Comparison of ENCODE assay signal across 8 cellular contexts in genomic region chr19:38049105-38049649, GRCh38.
DNase-seq lines count a peak whose midpoint lies in the region; FAIRE-seq and TF ChIP-seq lines count a peak whose summit lies in the region.

No MANE protein-coding gene starts in this region.

- H3K4me3 Mint-ChIP-seq in activated T-helper 1 cell treated with anti-CD3 and anti-CD28 coated beads, Interleukin-12 subunit alpha, Interleukin-12 subunit beta, Interleukin-2, Interleukin-4 antibody, amounts not matched to agents 30 ng/mL and 10 ng/mL and 1 ng/mL, durations not matched to agents 14 hours and 24 hours and 36 hours, result peak overlapping the region; percentile 79

- POLR2A ChIA-PET in HEK293 (lab: Yijun Ruan, JAX), result no interaction called here

- DNase-seq in GM12865 (ENCODE audit: low read depth), result peak; percentile 94
- peak; percentile 90 to 94 for DNase-seq in NCI-H524 (lab: John Stamatoyannopoulos, UW)
- peak; percentile 61 for DNase-seq in activated T-helper 1 cell treated with anti-CD3 and anti-CD28 coated beads, Interleukin-12 subunit alpha, Interleukin-12 subunit beta, Interleukin-2, Interleukin-4 antibody, amounts not matched to agents 30 ng/mL and 10 ng/mL and 1 ng/mL, durations not matched to agents 14 hours and 24 hours and 36 hours (ENCODE audit: low spot score)
- peak; percentile 59 for DNase-seq in small intestine
- DNase-seq in COR-L47 (lab: John Stamatoyannopoulos, UW), result no peak
- DNase-seq in islet precursor cell, result no peak
- DNase-seq in MG63, result no peak

- no peak for TF ChIP-seq CTCF in GM12865 (IDR thresholded peaks at IDR 0.05; ENCODE audit: insufficient read depth, low read depth, low read length, missing control alignments)
- TF ChIP-seq CTCF in HEK293 (tag by site-specific recombination; IDR thresholded peaks at IDR 0.05), result no peak

- H3K9me3 Mint-ChIP-seq in activated T-helper 1 cell treated with anti-CD3 and anti-CD28 coated beads, Interleukin-12 subunit alpha, Interleukin-12 subunit beta, Interleukin-2, Interleukin-4 antibody, amounts not matched to agents 30 ng/mL and 10 ng/mL and 1 ng/mL, durations not matched to agents 14 hours and 24 hours and 36 hours, result peaks cover 4% of the 10 kb centered on the region

- CTCF ChIA-PET in HEK293 (lab: Yijun Ruan, JAX), result interaction anchor here (0.6 to 1.1 kb wide), 3 partner anchors 62 to 147 kb away, joined by 3 to 4 read pairs (median 3); no protein-coding TSS in a partner anchor

- no peaks in the 10 kb centered on the region for H3K27me3 Mint-ChIP-seq in activated T-helper 1 cell treated with anti-CD3 and anti-CD28 coated beads, Interleukin-12 subunit alpha, Interleukin-12 subunit beta, Interleukin-2, Interleukin-4 antibody, amounts not matched to agents 30 ng/mL and 10 ng/mL and 1 ng/mL, durations not matched to agents 14 hours and 24 hours and 36 hours (ENCODE audit: insufficient read depth)

- H3K4me1 ChIP-seq in HEK293 (ENCODE audit: control insufficient read depth, insufficient read depth, low read length) (no peaks in the 10 kb centered on the region), small intestine (ENCODE audit: control insufficient read depth in 2 of 2, insufficient read depth in 1 of 2, low read depth in 1 of 2, low read length in 1 of 2) (peaks cover 0 to 7% of the 10 kb centered on the region in 2 donors)

- H3K4me1 Mint-ChIP-seq in activated T-helper 1 cell treated with anti-CD3 and anti-CD28 coated beads, Interleukin-12 subunit alpha, Interleukin-12 subunit beta, Interleukin-2, Interleukin-4 antibody, amounts not matched to agents 30 ng/mL and 10 ng/mL and 1 ng/mL, durations not matched to agents 14 hours and 24 hours and 36 hours (ENCODE audit: low read depth), result peaks cover 36% of the 10 kb centered on the region

- H3K9me3 ChIP-seq in HEK293 (ENCODE audit: control insufficient read depth, insufficient read depth, low read depth, low read length), result no peaks in the 10 kb centered on the region
- H3K9me3 ChIP-seq in small intestine (ENCODE audit: control insufficient read depth, low read depth), result no peaks in the 10 kb centered on the region
- no peaks in the 10 kb centered on the region for H3K9me3 ChIP-seq in MG63

- no peaks in the 10 kb centered on the region for H3K36me3 Mint-ChIP-seq in activated T-helper 1 cell treated with anti-CD3 and anti-CD28 coated beads, Interleukin-12 subunit alpha, Interleukin-12 subunit beta, Interleukin-2, Interleukin-4 antibody, amounts not matched to agents 30 ng/mL and 10 ng/mL and 1 ng/mL, durations not matched to agents 14 hours and 24 hours and 36 hours (ENCODE audit: low read depth)

- 67 to 79% (median 69%) methylated on average over 10 of the region's 10 CpGs for WGBS in small intestine, 3 donors

- H3K27ac Mint-ChIP-seq in activated T-helper 1 cell treated with anti-CD3 and anti-CD28 coated beads, Interleukin-12 subunit alpha, Interleukin-12 subunit beta, Interleukin-2, Interleukin-4 antibody, amounts not matched to agents 30 ng/mL and 10 ng/mL and 1 ng/mL, durations not matched to agents 14 hours and 24 hours and 36 hours, result peak overlapping the region; percentile 92

- peaks cover 0 to 7% of the 10 kb centered on the region in 2 experiments; a peak in 1 of 3 replicates for H3K36me3 ChIP-seq in HEK293 (ENCODE audit: control insufficient read depth in 2 of 2, insufficient read depth in 1 of 2, low read length in 2 of 2)
- peaks cover 3 to 9% of the 10 kb centered on the region in 2 donors for H3K36me3 ChIP-seq in small intestine (ENCODE audit: control insufficient read depth in 2 of 2, insufficient read depth in 2 of 2, low read length in 2 of 2)
- no peaks in the 10 kb centered on the region for H3K36me3 ChIP-seq in MG63

- H3K4me3 ChIP-seq in GM12865 (ENCODE audit: low read depth, low read length) (peak overlapping the region; percentile 44), HEK293 (ENCODE audit: low read depth, low read length) (no peak overlapping the region), small intestine (ENCODE audit: low read depth in 1 of 2, low read length in 2 of 2) (no peak overlapping the region), MG63 (no peak overlapping the region)

- FAIRE-seq in small intestine (lab: Jason Lieb, UNC), result no peak

- no peaks in the 10 kb centered on the region for H3K27me3 ChIP-seq in small intestine (ENCODE audit: control insufficient read depth in 2 of 2, insufficient read depth in 2 of 2, low read length in 2 of 2)
- H3K27me3 ChIP-seq in MG63, result no peaks in the 10 kb centered on the region

- H3K27ac ChIP-seq in HEK293 (ENCODE audit: extremely low read depth, low read depth, low read length), result no peak overlapping the region
- peak overlapping the region; percentile 61 to 87 for H3K27ac ChIP-seq in small intestine (ENCODE audit: low read depth in 1 of 2, low read length in 1 of 2)

- intact Hi-C loops in activated T-helper 1 cell treated with anti-CD3 and anti-CD28 coated beads, Interleukin-12 subunit alpha, Interleukin-12 subunit beta, Interleukin-2, Interleukin-4 antibody, amounts not matched to agents 30 ng/mL and 10 ng/mL and 1 ng/mL, durations not matched to agents 14 hours and 24 hours and 36 hours (cut with micrococcal nuclease), result loop anchor here (1.0 to 10.0 kb wide), 3 partner anchors 31 to 176 kb away; partner anchors contain the start of genes DPF1 and SIPA1L3

TF ChIP-seq in HEK293, 187 proteins besides CTCF, POLR2A, EP300 and RAD21:
- 0 out of 2 replicates have a peak, but pooled peaks have one; percentile 37 for TF ChIP-seq ZIC2 (tag by site-specific recombination; IDR thresholded peaks at IDR 0.05)
- TF ChIP-seq GLIS1 (tag by site-specific recombination; IDR thresholded peaks at IDR 0.05), result peak; percentile 66
- no peak for TF ChIP-seq ZNF169 (tag by site-specific recombination; IDR thresholded peaks at IDR 0.05)

Comparison
In these comparisons a context has a peak if more than half of its experiments do, and no peak if none do; other contexts are left out.
1. DNase-seq: peak in GM12865 (single experiment), NCI-H524 (2 of 2), activated T-helper 1 cell treated with anti-CD3 and anti-CD28 coated beads, Interleukin-12 subunit alpha, Interleukin-12 subunit beta, Interleukin-2, Interleukin-4 antibody, amounts not matched to agents 30 ng/mL and 10 ng/mL and 1 ng/mL, durations not matched to agents 14 hours and 24 hours and 36 hours (single experiment) and small intestine (single experiment); none in COR-L47 (single experiment), islet precursor cell (single experiment) and MG63 (single experiment).